ENCODE assay signal across 1 cellular context in genomic region chr13:51807041-51807440, GRCh38.
TF ChIP-seq lines count a peak whose summit lies in the region.

No MANE protein-coding gene starts in this region.

TF ChIP-seq in HepG2, 621 proteins besides CTCF, POLR2A, EP300 and RAD21:
- no peak for TF ChIP-seq ZNF160 (CRISPR knock-in tag; IDR thresholded peaks at IDR 0.05)
- TF ChIP-seq FOXA3 (CRISPR knock-in tag; IDR thresholded peaks at IDR 0.05) = no peak
- TF ChIP-seq ZNF253 (CRISPR knock-in tag; IDR thresholded peaks at IDR 0.05; ENCODE audit: borderline replicate concordance) = no peak
- no peak for TF ChIP-seq ZNF280B (CRISPR knock-in tag; IDR thresholded peaks at IDR 0.05; ENCODE audit: borderline replicate concordance)
- no peak for TF ChIP-seq ZNF577 (CRISPR knock-in tag; IDR thresholded peaks at IDR 0.05; ENCODE audit: borderline replicate concordance, low read depth)
- no peak for TF ChIP-seq MTF2 (CRISPR knock-in tag; IDR thresholded peaks at IDR 0.05; ENCODE audit: borderline replicate concordance)
- no peak for TF ChIP-seq EED (CRISPR knock-in tag; IDR thresholded peaks at IDR 0.05)
- no peak for TF ChIP-seq MTA1 (CRISPR knock-in tag; IDR thresholded peaks at IDR 0.05; ENCODE audit: borderline replicate concordance)
- TF ChIP-seq ZFY (CRISPR knock-in tag; IDR thresholded peaks at IDR 0.05) = no peak
- no peak for TF ChIP-seq PPARG (CRISPR knock-in tag; conservative IDR thresholded peaks at IDR 0.05)
- TF ChIP-seq HBP1 (CRISPR knock-in tag; IDR thresholded peaks at IDR 0.05; ENCODE audit: low read depth) = no peak
- no peak for TF ChIP-seq GTF3A (CRISPR knock-in tag; conservative IDR thresholded peaks at IDR 0.05)
- no peak for TF ChIP-seq E2F5 (CRISPR knock-in tag; conservative IDR thresholded peaks at IDR 0.05)
- TF ChIP-seq ISL2 (CRISPR knock-in tag; IDR thresholded peaks at IDR 0.05) = no peak
- no peak for TF ChIP-seq NFIC (IDR thresholded peaks at IDR 0.05; ENCODE audit: low read length)
- TF ChIP-seq DNMT3B (CRISPR knock-in tag; conservative IDR thresholded peaks at IDR 0.05) = no peak
